ENCODE assay signal across 11 cellular contexts in the genomic region with DNA sequence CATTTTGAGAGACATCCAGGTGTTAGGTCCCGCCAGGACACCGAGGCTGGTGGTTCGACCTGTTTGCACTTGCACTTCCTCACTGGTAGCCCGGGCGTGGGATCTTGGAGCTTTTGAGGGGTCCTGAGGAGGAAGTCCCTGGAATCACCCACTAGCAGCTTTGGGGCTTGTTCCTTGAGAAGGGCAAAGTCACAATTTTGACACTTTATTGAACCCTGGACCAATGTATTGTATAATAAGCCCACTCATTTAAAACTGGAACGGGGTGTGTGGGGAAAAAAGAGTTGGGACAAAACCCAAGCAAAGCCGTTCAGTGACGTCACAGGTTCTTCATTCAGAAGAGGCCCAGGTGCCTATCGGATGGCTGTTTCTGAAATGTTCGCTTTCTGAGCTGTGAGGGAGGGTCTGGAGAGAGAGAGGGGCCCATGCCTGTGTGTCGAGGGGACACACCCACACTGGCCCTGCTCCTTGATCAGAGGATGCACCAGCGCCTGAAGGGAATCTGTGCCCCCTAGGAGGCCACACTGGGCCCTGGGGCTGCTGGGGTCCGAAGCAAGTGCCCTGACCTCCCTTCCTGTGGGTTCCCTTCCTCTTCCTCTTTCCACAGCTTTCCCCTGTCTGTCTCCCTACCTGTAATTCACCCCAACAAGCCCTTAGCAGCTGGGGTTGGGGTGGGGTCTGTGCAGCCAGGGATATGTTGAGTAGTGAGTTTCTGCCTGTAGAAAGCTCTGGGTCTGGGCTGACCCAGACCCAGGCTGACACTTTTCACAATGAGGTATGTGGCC. TPM values are rescaled to one million over a fixed set of nuclear protein-coding genes. Genes with fewer than 3 reads are reported as not detected.
DNase-seq lines count a peak whose midpoint lies in the region; ATAC-seq, FAIRE-seq and TF ChIP-seq lines count a peak whose summit lies in the region.
"Had no signal": no experiment of that assay in that cellular context is flagged by ENCODE, and none has a peak within 500 bp of the region (broad histone marks: within the 10 kb centered on the region; RNA-seq: fewer than 3 reads in every experiment).

No MANE protein-coding gene starts in this region.

- peaks cover 71% of the 10 kb centered on the region for H3K4me1 Mint-ChIP-seq in activated CD4-positive, alpha-beta T cell treated with anti-CD3 and anti-CD28 coated beads, Interleukin-2, amount 10 ng/mL, durations not matched to agents 24 days and 14 days
- H3K4me1 Mint-ChIP-seq in T-helper 17 cell, result peaks cover 57% of the 10 kb centered on the region

- H3K36me3 ChIP-seq in fibroblast of lung (ENCODE audit: control insufficient read depth, insufficient read depth, low read length) (no peaks in the 10 kb centered on the region), stomach (no peaks in the 10 kb centered on the region)

- H3K27me3 ChIP-seq in fibroblast of lung (ENCODE audit: control insufficient read depth, insufficient read depth, low read length), result no peaks in the 10 kb centered on the region
- H3K27me3 ChIP-seq in stomach, result no peaks in the 10 kb centered on the region

- 69 to 88% (median 85%) methylated on average over 11 to 13 of the region's 13 CpGs for WGBS in stomach, 5 donors

- H2AFZ ChIP-seq in fibroblast of lung (ENCODE audit: low read length), result no peak overlapping the region

- H3K27ac Mint-ChIP-seq in activated CD4-positive, alpha-beta T cell treated with anti-CD3 and anti-CD28 coated beads, Interleukin-2, amount 10 ng/mL, durations not matched to agents 24 days and 14 days, result peak overlapping the region; percentile 89
- H3K27ac Mint-ChIP-seq in T-helper 17 cell, result peak overlapping the region; percentile 98

- TF ChIP-seq CTCF in fibroblast of lung (conservative IDR thresholded peaks at IDR 0.05 in 1 of 2, IDR thresholded peaks at IDR 0.05 in 1 of 2; ENCODE audit: low read depth in 1 of 2, low read length in 2 of 2), result no peak
- no peak for TF ChIP-seq CTCF in stomach (IDR thresholded peaks at IDR 0.05)

- H3K4me3 Mint-ChIP-seq in activated CD4-positive, alpha-beta T cell treated with anti-CD3 and anti-CD28 coated beads, Interleukin-2, amount 10 ng/mL, durations not matched to agents 24 days and 14 days, result peak overlapping the region; percentile 92
- H3K4me3 Mint-ChIP-seq in T-helper 17 cell, result peak overlapping the region; percentile 94

- peak; percentile 63 for DNase-seq in activated CD4-positive, alpha-beta T cell treated with anti-CD3 and anti-CD28 coated beads, Interleukin-2, amount 10 ng/mL, durations not matched to agents 24 days and 14 days
- no peak for DNase-seq in activated CD4-positive, alpha-beta T cell treated with anti-CD3 and anti-CD28 coated beads for 48 hours
- no peak for DNase-seq in T-helper 17 cell
- DNase-seq in fibroblast of lung (ENCODE audit: low read depth in 2 of 2), result no peak
- no peak for DNase-seq in stomach
- DNase-seq in RKO (ENCODE audit: low spot score), result no peak
- DNase-seq in RCC 7860 (ENCODE audit: low spot score), result no peak
- DNase-seq: NCI-H2081, SW 1271 had no signal

- ATAC-seq in T-helper 17 cell (no peak), HG02571 (IDR thresholded peaks at IDR 0.05; ENCODE audit: unreplicated experiment) (no peak)
- ATAC-seq: mucosa of descending colon had no signal

- H4K20me1 ChIP-seq in fibroblast of lung (ENCODE audit: control insufficient read depth, extremely low read depth, insufficient read depth, low read length), result peaks cover 2% of the 10 kb centered on the region

- H3K79me2 ChIP-seq in fibroblast of lung (ENCODE audit: control insufficient read depth, insufficient read depth, low read length), result peaks cover 69% of the 10 kb centered on the region

- H3K9me3 ChIP-seq in T-helper 17 cell (ENCODE audit: control insufficient read depth, low read length, poor library complexity, severe bottlenecking), result no peaks in the 10 kb centered on the region
- no peaks in the 10 kb centered on the region for H3K9me3 ChIP-seq in fibroblast of lung (ENCODE audit: control insufficient read depth, insufficient read depth, low read depth, low read length)
- H3K9me3 ChIP-seq in stomach, result no peaks in the 10 kb centered on the region
- H3K9me3 ChIP-seq: mucosa of descending colon had no signal

- intact Hi-C loops in activated CD4-positive, alpha-beta T cell treated with anti-CD3 and anti-CD28 coated beads, Interleukin-2, amount 10 ng/mL, durations not matched to agents 24 days and 14 days (cut with micrococcal nuclease), result no loop called here
- intact Hi-C loops in stomach (cut with DNase I; ENCODE audit: low total_unique reads), result no loop called here

- TF ChIP-seq POLR2A in stomach (IDR thresholded peaks at IDR 0.05), result no peak

- H3K4me3 ChIP-seq in fibroblast of lung (replicated peaks in 1 of 4; ENCODE audit: control extremely low read depth in 1 of 4, insufficient read depth in 1 of 4, low read depth in 3 of 4, low read length in 4 of 4), result peak overlapping the region in 3 of 4 experiments; percentile 73 to 88 (median 78)
- H3K4me3 ChIP-seq in stomach, result peak overlapping the region in 2 of 4 donors; percentile 77 to 86
- H3K4me3 ChIP-seq: mucosa of descending colon had no signal

- no peak for FAIRE-seq in RCC 7860 (lab: Jason Lieb, UNC)

- peak overlapping the region; percentile 92 for H3K4me2 ChIP-seq in fibroblast of lung (ENCODE audit: extremely low read depth, insufficient read depth, low read length)

- H3K9ac ChIP-seq in fibroblast of lung (ENCODE audit: insufficient read depth, low read length), result no peak overlapping the region

- H3K4me1 ChIP-seq in fibroblast of lung (ENCODE audit: control insufficient read depth, extremely low read depth, insufficient read depth, low read length), result peaks cover 38% of the 10 kb centered on the region
- peaks cover 59 to 86% (median 71%) of the 10 kb centered on the region in 4 donors for H3K4me1 ChIP-seq in stomach

- H3K27ac ChIP-seq in fibroblast of lung (ENCODE audit: insufficient read depth, low read length) (peak overlapping the region; percentile 41), stomach (peak overlapping the region in 4 of 5 donors; percentile 18 to 93 (median 88))

- no peaks in the 10 kb centered on the region for H3K27me3 Mint-ChIP-seq in activated CD4-positive, alpha-beta T cell treated with anti-CD3 and anti-CD28 coated beads, Interleukin-2, amount 10 ng/mL, durations not matched to agents 24 days and 14 days
- no peaks in the 10 kb centered on the region for H3K27me3 Mint-ChIP-seq in T-helper 17 cell

- H3K9me3 Mint-ChIP-seq in activated CD4-positive, alpha-beta T cell treated with anti-CD3 and anti-CD28 coated beads, Interleukin-2, amount 10 ng/mL, durations not matched to agents 24 days and 14 days, result no peaks in the 10 kb centered on the region

- peaks cover 5% of the 10 kb centered on the region for H3K36me3 Mint-ChIP-seq in activated CD4-positive, alpha-beta T cell treated with anti-CD3 and anti-CD28 coated beads, Interleukin-2, amount 10 ng/mL, durations not matched to agents 24 days and 14 days (ENCODE audit: low read depth)
- no peaks in the 10 kb centered on the region for H3K36me3 Mint-ChIP-seq in T-helper 17 cell (ENCODE audit: low read depth)

- TF ChIP-seq EP300 in stomach (IDR thresholded peaks at IDR 0.05), result no peak

RNA-seq across cellular contexts. Expression of gene LPIN1, which starts 2.6 kb away (rescaled TPM):
- 46.3 and 52.3 TPM in 2 replicates for total RNA-seq in activated CD4-positive, alpha-beta T cell treated with anti-CD3 and anti-CD28 coated beads, Interleukin-2, amount 10 ng/mL, durations not matched to agents 24 days and 14 days
- total RNA-seq in T-helper 17 cell, result 10 to 100 TPM; 86.7 to 99.8 TPM
- total RNA-seq in fibroblast of lung, result 149 and 205 TPM in 2 replicates
- 87.8 and 97.4 TPM in 2 replicates for polyA plus RNA-seq in fibroblast of lung
- 48.3 and 50.4 TPM in 2 replicates for polyA plus RNA-seq in fibroblast of lung (2012)
- 35.1 and 63.6 TPM in 2 replicates for polyA minus RNA-seq in fibroblast of lung (ENCODE audit: low replicate concordance)
- 100 to 1,000 TPM in 1 of 5 donors, 10 to 100 TPM in 4; 11.0 to 152 (median 25.0) TPM for total RNA-seq in stomach
- polyA plus RNA-seq in stomach, result 10 to 100 TPM in 2 of 3 donors, 1 to 10 TPM in 1; 7.3 to 19.3 (median 15.1) TPM
